In the genomic region with DNA sequence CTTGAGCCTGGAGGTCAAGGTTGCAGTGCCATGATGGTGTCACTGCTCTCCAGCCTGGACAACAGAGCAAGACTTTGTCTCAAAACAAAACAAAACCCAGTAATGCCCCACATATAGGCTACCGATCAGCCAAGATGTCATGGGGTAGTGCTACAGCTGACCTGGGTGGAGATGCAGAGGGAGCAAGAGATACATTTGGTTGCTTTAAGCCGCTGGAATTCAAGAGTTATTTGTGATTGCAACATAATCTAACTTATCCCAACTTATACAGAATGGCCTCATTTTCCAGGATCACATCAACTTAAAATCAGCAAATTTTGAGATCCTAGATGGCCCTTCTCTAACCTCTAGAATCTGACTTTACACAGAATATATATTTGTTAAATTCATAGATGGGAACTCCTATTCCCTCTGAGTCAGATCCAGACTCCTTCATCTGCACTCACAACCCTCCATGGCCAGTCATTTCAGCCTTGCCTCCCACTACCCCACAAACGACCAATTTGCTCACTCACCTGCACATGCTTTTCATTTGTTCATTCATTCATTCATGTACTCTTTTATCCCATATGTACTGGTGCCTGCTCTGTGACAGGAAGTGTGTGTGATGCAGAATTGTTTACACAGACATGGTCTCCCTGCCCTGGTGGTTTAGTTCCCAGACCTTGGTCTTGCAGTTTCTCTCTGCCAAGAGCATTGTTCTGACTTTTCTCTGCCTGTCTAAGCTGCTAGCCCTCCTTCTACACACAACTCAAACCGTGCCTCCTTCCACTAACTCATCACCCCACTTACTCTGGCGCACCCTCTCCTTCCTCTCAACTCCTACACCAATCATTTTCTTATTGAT, we compare ENCODE assay signal across 30 cellular contexts. TPM values are rescaled to one million over a fixed set of nuclear protein-coding genes. Genes with fewer than 3 reads are reported as not detected.
DNase-seq lines count a peak whose midpoint lies in the region; ATAC-seq lines count a peak whose summit lies in the region.
"Had no signal": no experiment of that assay in that cellular context is flagged by ENCODE, and none has a peak within 500 bp of the region (broad histone marks: within the 10 kb centered on the region; RNA-seq: fewer than 3 reads in every experiment).

No MANE protein-coding gene starts in this region.

- H3K4me3 ChIP-seq in adipocyte (ENCODE audit: low read length) (no peak overlapping the region), neuronal stem cell (ENCODE audit: low read length in 2 of 2) (no peak overlapping the region)
- H3K4me3 ChIP-seq: A549, ascending aorta, coronary artery, Peyer's patch, thyroid gland had no signal

- H3K36me3 Mint-ChIP-seq in activated CD4-positive, alpha-beta memory T cell treated with anti-CD3 and anti-CD28 coated beads for 36 hours: no peaks in the 10 kb centered on the region
- no peaks in the 10 kb centered on the region for H3K36me3 Mint-ChIP-seq in activated CD4-positive, alpha-beta memory T cell treated with anti-CD3 and anti-CD28 coated beads, Interleukin-2, amount 10 ng/mL, durations not matched to agents 7 days and 5 days (ENCODE audit: low read depth)
- H3K36me3 Mint-ChIP-seq: activated naive CD8-positive, alpha-beta T cell had no signal

- CTCF ChIA-PET in activated CD4-positive, alpha-beta memory T cell treated with anti-CD3 and anti-CD28 coated beads for 36 hours (lab: Charles Lee): interaction anchor here (1.0 to 3.4 kb wide), 2 partner anchors 12 kb away, joined by 5 to 12 read pairs; no protein-coding TSS in a partner anchor
- CTCF ChIA-PET in activated CD4-positive, alpha-beta memory T cell treated with anti-CD3 and anti-CD28 coated beads, Interleukin-2, amount 10 ng/mL, durations not matched to agents 7 days and 5 days (lab: Charles Lee): no interaction called here

- H2BK15ac ChIP-seq in neuronal stem cell (ENCODE audit: low read length): no peak overlapping the region

- H4K8ac ChIP-seq in neuronal stem cell (ENCODE audit: low read depth, low read length): no peak overlapping the region

- ATAC-seq in HG02884 (IDR thresholded peaks at IDR 0.05; ENCODE audit: unreplicated experiment): peak; percentile 74
- ATAC-seq: A549; activated CD8-positive, alpha-beta T cell treated with anti-CD3 and anti-CD28 coated beads, Interleukin-2, amount 10 ng/mL, durations not matched to agents 7 days and 5 days; effector memory CD8-positive, alpha-beta T cell; left ventricle myocardium superior; right cardiac atrium; T-helper 17 cell had no signal

- intact Hi-C loops in activated CD4-positive, alpha-beta memory T cell treated with anti-CD3 and anti-CD28 coated beads for 36 hours (cut with micrococcal nuclease): no loop called here

- no peaks in the 10 kb centered on the region for H3K27me3 ChIP-seq in adipocyte (replicated peaks; ENCODE audit: control insufficient read depth, insufficient read depth, low read length)
- H3K27me3 ChIP-seq in neuronal stem cell (ENCODE audit: control insufficient read depth in 3 of 3, insufficient read depth in 3 of 3, low read depth in 1 of 3, low read length in 3 of 3): no peaks in the 10 kb centered on the region
- H3K27me3 ChIP-seq: ascending aorta, Peyer's patch, thyroid gland had no signal

- no peak overlapping the region for H3K4me3 Mint-ChIP-seq in activated CD4-positive, alpha-beta memory T cell treated with anti-CD3 and anti-CD28 coated beads for 36 hours
- no peak overlapping the region for H3K4me3 Mint-ChIP-seq in activated CD4-positive, alpha-beta memory T cell treated with anti-CD3 and anti-CD28 coated beads, Interleukin-2, amount 10 ng/mL, durations not matched to agents 7 days and 5 days
- H3K4me3 Mint-ChIP-seq: activated CD8-positive, alpha-beta T cell treated with anti-CD3 and anti-CD28 coated beads, Interleukin-2, amount 10 ng/mL, durations not matched to agents 7 days and 5 days; activated naive CD8-positive, alpha-beta T cell; CD4-positive, alpha-beta memory T cell; effector memory CD8-positive, alpha-beta T cell; T-helper 17 cell had no signal

- H2BK120ac ChIP-seq in neuronal stem cell (ENCODE audit: low read depth, low read length): no peak overlapping the region

- H3K36me3 ChIP-seq in adipocyte (ENCODE audit: control insufficient read depth, insufficient read depth, low read length, severe bottlenecking) (no peaks in the 10 kb centered on the region), neuronal stem cell (replicated peaks in 1 of 2; ENCODE audit: control insufficient read depth in 2 of 2, insufficient read depth in 2 of 2, low read length in 2 of 2) (no peaks in the 10 kb centered on the region)
- H3K36me3 ChIP-seq: ascending aorta, Peyer's patch, thyroid gland had no signal

- WGBS in neuronal stem cell (ENCODE audit: extremely low coverage in 2 of 2, insufficient read length in 2 of 2, insufficient replicate concordance in 1 of 2), 2 donors: 100% methylated on average over 1 of the region's 5 CpGs

- H2AK5ac ChIP-seq in neuronal stem cell (ENCODE audit: low read depth, low read length): peak overlapping the region; percentile 14

- H3K79me1 ChIP-seq in neuronal stem cell (ENCODE audit: low read depth, low read length): no peaks in the 10 kb centered on the region

- no peak overlapping the region for H3K9ac ChIP-seq in adipocyte (ENCODE audit: low read length)
- H3K9ac ChIP-seq in neuronal stem cell (ENCODE audit: low read depth, low read length, poor library complexity): no peak overlapping the region

- no peak overlapping the region for H3K23ac ChIP-seq in neuronal stem cell (ENCODE audit: low read depth, low read length, poor library complexity)

- no peaks in the 10 kb centered on the region for H3K4me1 Mint-ChIP-seq in activated CD4-positive, alpha-beta memory T cell treated with anti-CD3 and anti-CD28 coated beads for 36 hours (ENCODE audit: low read depth)
- no peaks in the 10 kb centered on the region for H3K4me1 Mint-ChIP-seq in activated CD4-positive, alpha-beta memory T cell treated with anti-CD3 and anti-CD28 coated beads, Interleukin-2, amount 10 ng/mL, durations not matched to agents 7 days and 5 days
- H3K4me1 Mint-ChIP-seq: CD4-positive, alpha-beta memory T cell had no signal

- H3K18ac ChIP-seq in neuronal stem cell (ENCODE audit: low read length): no peak overlapping the region

- POLR2A ChIA-PET in activated CD4-positive, alpha-beta memory T cell treated with anti-CD3 and anti-CD28 coated beads for 36 hours (lab: Charles Lee): no interaction called here
- POLR2A ChIA-PET in activated CD4-positive, alpha-beta memory T cell treated with anti-CD3 and anti-CD28 coated beads, Interleukin-2, amount 10 ng/mL, durations not matched to agents 7 days and 5 days (lab: Charles Lee): no interaction called here

- DNase-seq in activated CD4-positive, alpha-beta memory T cell treated with anti-CD3 and anti-CD28 coated beads for 36 hours: peak; percentile 17
- DNase-seq in activated CD4-positive, alpha-beta memory T cell treated with anti-CD3 and anti-CD28 coated beads, Interleukin-2, amount 10 ng/mL, durations not matched to agents 7 days and 5 days: no peak
- DNase-seq in adipocyte (ENCODE audit: low read depth): peak; percentile 21
- no peak for DNase-seq in neuronal stem cell (ENCODE audit: low spot score)
- no peak for DNase-seq in hepatic stellate cell (ENCODE audit: low spot score)
- no peak for DNase-seq in T1000 (lab: John Stamatoyannopoulos, UW)
- DNase-seq in activated CD8-positive, alpha-beta memory T cell treated with anti-CD3 and anti-CD28 coated beads, Interleukin-2, amount 50 U/mL, for 4 hours: no peak
- DNase-seq: activated CD4-positive, CD25-positive, alpha-beta regulatory T cell treated with anti-CD3 and anti-CD28 coated beads, Interleukin-2, amount 50 U/mL, for 72 hours; activated CD8-positive, alpha-beta T cell treated with anti-CD3 and anti-CD28 coated beads, Interleukin-2, amount 10 ng/mL, durations not matched to agents 7 days and 5 days; activated T-cell treated with anti-CD3 and anti-CD28 coated beads for 4 hours; CD4-positive, alpha-beta memory T cell; effector memory CD8-positive, alpha-beta T cell; glutamatergic neuron; left ventricle myocardium superior; NCI-H1048; NCI-H774; Peyer's patch; right cardiac atrium; SHP77; stimulated activated CD4-positive, alpha-beta T cell treated with anti-CD3 and anti-CD28 coated beads, Interleukin-2, amount 100 ng/mL, for 24 hours; T-helper 17 cell; thyroid gland had no signal

- no peak overlapping the region for H3K27ac ChIP-seq in neuronal stem cell (replicated peaks; ENCODE audit: low read length)
- H3K27ac ChIP-seq: A549, ascending aorta, coronary artery, Peyer's patch, thyroid gland had no signal

- H3K4me1 ChIP-seq in adipocyte (ENCODE audit: control insufficient read depth, insufficient read depth, low read length) (no peaks in the 10 kb centered on the region), neuronal stem cell (ENCODE audit: control insufficient read depth in 2 of 2, insufficient read depth in 1 of 2, low read depth in 1 of 2, low read length in 2 of 2) (no peaks in the 10 kb centered on the region)
- H3K4me1 ChIP-seq: A549, ascending aorta, Peyer's patch, thyroid gland had no signal

- no peak overlapping the region for H3K14ac ChIP-seq in neuronal stem cell (ENCODE audit: low read length)

- no peak overlapping the region for H2BK5ac ChIP-seq in neuronal stem cell (ENCODE audit: low read length)

- H2AFZ ChIP-seq in neuronal stem cell (ENCODE audit: low read length): no peak overlapping the region

- no peak overlapping the region for H2BK12ac ChIP-seq in neuronal stem cell (ENCODE audit: low read length)

- H3K27ac Mint-ChIP-seq in activated CD4-positive, alpha-beta memory T cell treated with anti-CD3 and anti-CD28 coated beads for 36 hours: no peak overlapping the region
- H3K27ac Mint-ChIP-seq in activated CD4-positive, alpha-beta memory T cell treated with anti-CD3 and anti-CD28 coated beads, Interleukin-2, amount 10 ng/mL, durations not matched to agents 7 days and 5 days: no peak overlapping the region
- H3K27ac Mint-ChIP-seq: activated CD8-positive, alpha-beta T cell treated with anti-CD3 and anti-CD28 coated beads, Interleukin-2, amount 10 ng/mL, durations not matched to agents 7 days and 5 days; activated naive CD8-positive, alpha-beta T cell; CD4-positive, alpha-beta memory T cell; effector memory CD8-positive, alpha-beta T cell; T-helper 17 cell had no signal

- H3K9me3 Mint-ChIP-seq in activated CD4-positive, alpha-beta memory T cell treated with anti-CD3 and anti-CD28 coated beads for 36 hours: peaks cover 9% of the 10 kb centered on the region
- H3K9me3 Mint-ChIP-seq in activated CD4-positive, alpha-beta memory T cell treated with anti-CD3 and anti-CD28 coated beads, Interleukin-2, amount 10 ng/mL, durations not matched to agents 7 days and 5 days: no peaks in the 10 kb centered on the region
- H3K9me3 Mint-ChIP-seq: effector memory CD8-positive, alpha-beta T cell had no signal

- H4K91ac ChIP-seq in neuronal stem cell (ENCODE audit: low read depth, low read length, poor library complexity): no peak overlapping the region

- H3K9me3 ChIP-seq in adipocyte (ENCODE audit: control insufficient read depth, low read length): peaks cover 11% of the 10 kb centered on the region
- H3K9me3 ChIP-seq in neuronal stem cell (replicated peaks in 1 of 2; ENCODE audit: control insufficient read depth in 2 of 2, insufficient read depth in 1 of 2, low read depth in 1 of 2, low read length in 2 of 2): peaks cover 0 to 6% of the 10 kb centered on the region in 2 donors
- H3K9me3 ChIP-seq: A549, thyroid gland had no signal

- no peak overlapping the region for H3K4ac ChIP-seq in neuronal stem cell (ENCODE audit: low read length)

- H3K4me2 ChIP-seq in neuronal stem cell (ENCODE audit: insufficient read depth, low read length, poor library complexity, severe bottlenecking): no peak overlapping the region
- H3K4me2 ChIP-seq: A549 had no signal

- H3K27me3 Mint-ChIP-seq in activated CD4-positive, alpha-beta memory T cell treated with anti-CD3 and anti-CD28 coated beads for 36 hours: peaks cover 15% of the 10 kb centered on the region
- H3K27me3 Mint-ChIP-seq in activated CD4-positive, alpha-beta memory T cell treated with anti-CD3 and anti-CD28 coated beads, Interleukin-2, amount 10 ng/mL, durations not matched to agents 7 days and 5 days: peaks cover 8% of the 10 kb centered on the region

RNA-seq across cellular contexts. Expression of gene APLNR, which starts 24.1 kb away (rescaled TPM):
- total RNA-seq in activated CD4-positive, alpha-beta memory T cell treated with anti-CD3 and anti-CD28 coated beads for 36 hours: not detected
- not detected for total RNA-seq in activated CD4-positive, alpha-beta memory T cell treated with anti-CD3 and anti-CD28 coated beads, Interleukin-2, amount 10 ng/mL, durations not matched to agents 7 days and 5 days
- 1.6 TPM for polyA plus RNA-seq in neuronal stem cell (2013, experiment 1 of 2)
- polyA plus RNA-seq in neuronal stem cell (2013, experiment 2 of 2): 1.6 TPM
- total RNA-seq: activated CD8-positive, alpha-beta T cell treated with anti-CD3 and anti-CD28 coated beads, Interleukin-2, amount 10 ng/mL, durations not matched to agents 7 days and 5 days; CD4-positive, alpha-beta memory T cell; HT1080; myocyte; T-helper 17 cell had no signal
- polyA plus RNA-seq: CD4-positive, alpha-beta memory T cell; keratinocyte had no signal

Comparison
In these comparisons a context has a peak if more than half of its experiments do, and no peak if none do; other contexts are left out.
1. DNase-seq: peak in activated CD4-positive, alpha-beta memory T cell treated with anti-CD3 and anti-CD28 coated beads for 36 hours (single experiment) and adipocyte (single experiment); none in activated CD4-positive, alpha-beta memory T cell treated with anti-CD3 and anti-CD28 coated beads, Interleukin-2, amount 10 ng/mL, durations not matched to agents 7 days and 5 days (single experiment), neuronal stem cell (single experiment), hepatic stellate cell (single experiment), T1000 (single experiment) and activated CD8-positive, alpha-beta memory T cell treated with anti-CD3 and anti-CD28 coated beads, Interleukin-2, amount 50 U/mL, for 4 hours (single experiment).